In genomic region chr6:134491473-134491872, GRCh38 we compare ENCODE assay signal across 1 cellular context.
TF ChIP-seq lines count a peak whose summit lies in the region.

No MANE protein-coding gene starts in this region.

TF ChIP-seq in SK-N-SH, 30 proteins besides CTCF, POLR2A, EP300 and RAD21 (continued from another document):
- TF ChIP-seq IRF3 (IDR thresholded peaks at IDR 0.05; ENCODE audit: low read depth, low read length) (no peak), NFIC (IDR thresholded peaks at IDR 0.05; ENCODE audit: borderline replicate concordance) (no peak), USF1 (IDR thresholded peaks at IDR 0.05; ENCODE audit: borderline replicate concordance, low read depth) (no peak), SIN3A (IDR thresholded peaks at IDR 0.05; ENCODE audit: borderline replicate concordance, low read depth, low read length) (no peak), MEF2A (IDR thresholded peaks at IDR 0.05; ENCODE audit: borderline replicate concordance, low read depth) (no peak), POLR2AphosphoS5 (IDR thresholded peaks at IDR 0.05; ENCODE audit: low read depth, low read length) (no peak), EZH2phosphoT487 (IDR thresholded peaks at IDR 0.05; ENCODE audit: borderline replicate concordance, low read depth) (no peak), RXRA (IDR thresholded peaks at IDR 0.05; ENCODE audit: borderline replicate concordance, low read depth) (no peak), USF2 (IDR thresholded peaks at IDR 0.05; ENCODE audit: borderline replicate concordance, low read depth, low read length) (no peak), GABPA (IDR thresholded peaks at IDR 0.05; ENCODE audit: low read depth) (no peak), SMC3 (IDR thresholded peaks at IDR 0.05; ENCODE audit: low read depth, low read length) (no peak)
- TF ChIP-seq, protein P1, sequence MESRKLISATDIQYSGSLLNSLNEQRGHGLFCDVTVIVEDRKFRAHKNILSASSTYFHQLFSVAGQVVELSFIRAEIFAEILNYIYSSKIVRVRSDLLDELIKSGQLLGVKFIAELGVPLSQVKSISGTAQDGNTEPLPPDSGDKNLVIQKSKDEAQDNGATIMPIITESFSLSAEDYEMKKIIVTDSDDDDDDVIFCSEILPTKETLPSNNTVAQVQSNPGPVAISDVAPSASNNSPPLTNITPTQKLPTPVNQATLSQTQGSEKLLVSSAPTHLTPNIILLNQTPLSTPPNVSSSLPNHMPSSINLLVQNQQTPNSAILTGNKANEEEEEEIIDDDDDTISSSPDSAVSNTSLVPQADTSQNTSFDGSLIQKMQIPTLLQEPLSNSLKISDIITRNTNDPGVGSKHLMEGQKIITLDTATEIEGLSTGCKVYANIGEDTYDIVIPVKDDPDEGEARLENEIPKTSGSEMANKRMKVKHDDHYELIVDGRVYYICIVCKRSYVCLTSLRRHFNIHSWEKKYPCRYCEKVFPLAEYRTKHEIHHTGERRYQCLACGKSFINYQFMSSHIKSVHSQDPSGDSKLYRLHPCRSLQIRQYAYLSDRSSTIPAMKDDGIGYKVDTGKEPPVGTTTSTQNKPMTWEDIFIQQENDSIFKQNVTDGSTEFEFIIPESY (IDR thresholded peaks at IDR 0.05; ENCODE audit: borderline replicate concordance, low read depth): no peak
